Comparison of ENCODE assay signal across 29 cellular contexts in the genomic region with DNA sequence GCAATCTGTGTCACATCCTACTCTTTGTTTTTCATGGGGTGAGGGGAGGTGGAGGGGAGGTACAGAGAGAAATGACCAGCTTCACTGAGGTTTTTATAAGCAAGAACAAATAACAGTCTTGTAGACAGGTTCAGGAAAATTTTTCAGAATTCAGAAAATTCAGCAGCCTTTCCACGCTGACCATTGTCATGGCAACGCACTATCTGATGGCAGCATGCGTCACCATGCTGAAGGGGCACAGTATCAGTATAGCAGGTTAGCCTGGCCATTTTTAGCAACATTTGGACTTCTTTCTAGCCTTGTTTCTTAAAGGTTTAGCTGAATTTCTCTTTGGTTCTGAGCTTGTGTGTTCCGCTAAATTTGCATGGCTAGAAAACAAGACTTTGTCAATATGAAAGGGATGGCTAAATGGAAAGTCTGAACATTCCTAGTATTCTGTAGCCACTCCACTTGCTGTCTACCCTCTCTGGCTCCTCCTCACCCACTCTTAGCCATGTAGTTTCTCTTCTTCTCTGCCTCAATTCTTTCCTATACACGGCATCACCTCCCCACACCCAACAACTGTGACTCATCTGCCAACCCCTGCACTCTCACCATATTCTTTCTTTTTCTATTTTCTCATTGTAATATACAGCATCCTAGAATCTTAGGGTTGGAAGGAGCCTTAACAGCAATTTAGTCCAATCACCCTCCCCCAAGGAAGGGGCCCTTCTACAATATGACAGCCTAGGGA. TPM values are rescaled to one million over a fixed set of nuclear protein-coding genes. Genes with fewer than 3 reads are reported as not detected.
DNase-seq lines count a peak whose midpoint lies in the region; ATAC-seq lines count a peak whose summit lies in the region.
"Had no signal": no experiment of that assay in that cellular context is flagged by ENCODE, and none has a peak within 500 bp of the region (broad histone marks: within the 10 kb centered on the region; RNA-seq: fewer than 3 reads in every experiment).

No MANE protein-coding gene starts in this region.

- no peak overlapping the region for H3K4me3 Mint-ChIP-seq in activated CD4-positive, alpha-beta T cell treated with anti-CD3 and anti-CD28 coated beads, Interleukin-2, amount 10 ng/mL, durations not matched to agents 24 days and 14 days
- no peak overlapping the region for H3K4me3 Mint-ChIP-seq in activated CD4-positive, alpha-beta memory T cell treated with anti-CD3 and anti-CD28 coated beads, Interleukin-2, amount 10 ng/mL, durations not matched to agents 7 days and 5 days
- no peak overlapping the region for H3K4me3 Mint-ChIP-seq in effector memory CD8-positive, alpha-beta T cell
- H3K4me3 Mint-ChIP-seq: activated B cell treated with CpG ODN at 0.5 μM for 24 hours; brain; CD8-positive, alpha-beta T cell; H9; immature natural killer cell; nephron; stimulated activated naive B cell treated with anti-CD40 and anti-IgM and Interleukin-4, amounts not matched to agents 10 μg/mL and 1 μg/mL and 100 μg/mL, for 72 hours had no signal

- no peaks in the 10 kb centered on the region for H3K9me3 Mint-ChIP-seq in activated CD4-positive, alpha-beta T cell treated with anti-CD3 and anti-CD28 coated beads, Interleukin-2, amount 10 ng/mL, durations not matched to agents 24 days and 14 days
- no peaks in the 10 kb centered on the region for H3K9me3 Mint-ChIP-seq in activated CD4-positive, alpha-beta memory T cell treated with anti-CD3 and anti-CD28 coated beads, Interleukin-2, amount 10 ng/mL, durations not matched to agents 7 days and 5 days
- no peaks in the 10 kb centered on the region for H3K9me3 Mint-ChIP-seq in effector memory CD8-positive, alpha-beta T cell
- H3K9me3 Mint-ChIP-seq: activated B cell treated with CpG ODN at 0.5 μM for 24 hours; CD8-positive, alpha-beta T cell; immature natural killer cell; stimulated activated naive B cell treated with anti-CD40 and anti-IgM and Interleukin-4, amounts not matched to agents 10 μg/mL and 1 μg/mL and 100 μg/mL, for 72 hours had no signal

- ATAC-seq in GM18520 (IDR thresholded peaks at IDR 0.05; ENCODE audit: unreplicated experiment) (peak; percentile 16), left lobe of liver (no peak)
- ATAC-seq in effector memory CD8-positive, alpha-beta T cell (replicated peaks) = no peak
- ATAC-seq: CD8-positive, alpha-beta T cell; esophagus mucosa; left lung had no signal

- DNase-seq in activated CD4-positive, alpha-beta T cell treated with anti-CD3 and anti-CD28 coated beads, Interleukin-2, amount 10 ng/mL, durations not matched to agents 24 days and 14 days = no peak
- DNase-seq in activated CD4-positive, alpha-beta T cell treated with anti-CD3 and anti-CD28 coated beads, Interleukin-2, amount 50 U/mL, for 1 hour = no peak
- DNase-seq in activated CD4-positive, alpha-beta memory T cell treated with anti-CD3 and anti-CD28 coated beads, Interleukin-2, amount 10 ng/mL, durations not matched to agents 7 days and 5 days = peak; percentile 16
- peak; percentile 14 to 18 for DNase-seq in stimulated activated CD4-positive, alpha-beta T cell treated with anti-CD3 and anti-CD28 coated beads, Interleukin-2, amount 100 ng/mL, for 24 hours
- DNase-seq in effector memory CD8-positive, alpha-beta T cell = no peak
- DNase-seq in left lobe of liver (ENCODE audit: low spot score) (no peak), GM03348 (ENCODE audit: low spot score) (no peak)
- DNase-seq: activated B cell treated with CpG ODN at 0.5 μM for 24 hours; AML-193; CD8-positive, alpha-beta T cell; effector CD4-positive, alpha-beta T cell; foreskin melanocyte; H9; immature natural killer cell; KBM-7; left lung; midbrain; MM.1S; NCI-H1436 treated with DMSO at 0.1 percent for 48 hours; NCI-H524 treated with DMSO at 0.1 percent for 48 hours; ovary; RPMI8226; stimulated activated naive B cell treated with anti-CD40 and anti-IgM and Interleukin-4, amounts not matched to agents 10 μg/mL and 1 μg/mL and 100 μg/mL, for 72 hours; tibial artery had no signal

- peaks cover 19% of the 10 kb centered on the region for H3K36me3 Mint-ChIP-seq in activated CD4-positive, alpha-beta T cell treated with anti-CD3 and anti-CD28 coated beads, Interleukin-2, amount 10 ng/mL, durations not matched to agents 24 days and 14 days (ENCODE audit: low read depth)
- peaks cover 11% of the 10 kb centered on the region for H3K36me3 Mint-ChIP-seq in activated CD4-positive, alpha-beta memory T cell treated with anti-CD3 and anti-CD28 coated beads, Interleukin-2, amount 10 ng/mL, durations not matched to agents 7 days and 5 days (ENCODE audit: low read depth)
- H3K36me3 Mint-ChIP-seq in effector memory CD8-positive, alpha-beta T cell (ENCODE audit: insufficient read depth) = peaks cover 12% of the 10 kb centered on the region

- POLR2A ChIA-PET in activated CD4-positive, alpha-beta memory T cell treated with anti-CD3 and anti-CD28 coated beads, Interleukin-2, amount 10 ng/mL, durations not matched to agents 7 days and 5 days (lab: Charles Lee) = no interaction called here

- intact Hi-C loops in activated CD4-positive, alpha-beta T cell treated with anti-CD3 and anti-CD28 coated beads, Interleukin-2, amount 10 ng/mL, durations not matched to agents 24 days and 14 days (cut with micrococcal nuclease) = loop anchor here (1.0 to 5.0 kb wide), 2 partner anchors 41 to 273 kb away; partner anchors contain the start of gene CITED1

- H3K27me3 Mint-ChIP-seq in activated CD4-positive, alpha-beta T cell treated with anti-CD3 and anti-CD28 coated beads, Interleukin-2, amount 10 ng/mL, durations not matched to agents 24 days and 14 days = no peaks in the 10 kb centered on the region
- H3K27me3 Mint-ChIP-seq in activated CD4-positive, alpha-beta memory T cell treated with anti-CD3 and anti-CD28 coated beads, Interleukin-2, amount 10 ng/mL, durations not matched to agents 7 days and 5 days = no peaks in the 10 kb centered on the region
- H3K27me3 Mint-ChIP-seq in effector memory CD8-positive, alpha-beta T cell = no peaks in the 10 kb centered on the region
- H3K27me3 Mint-ChIP-seq: activated B cell treated with CpG ODN at 0.5 μM for 24 hours, brain had no signal

- peaks cover 19% of the 10 kb centered on the region for H3K4me1 Mint-ChIP-seq in activated CD4-positive, alpha-beta T cell treated with anti-CD3 and anti-CD28 coated beads, Interleukin-2, amount 10 ng/mL, durations not matched to agents 24 days and 14 days
- H3K4me1 Mint-ChIP-seq in activated CD4-positive, alpha-beta memory T cell treated with anti-CD3 and anti-CD28 coated beads, Interleukin-2, amount 10 ng/mL, durations not matched to agents 7 days and 5 days = peaks cover 16% of the 10 kb centered on the region
- H3K4me1 Mint-ChIP-seq in effector memory CD8-positive, alpha-beta T cell (ENCODE audit: low read depth in 2 of 2) = no peaks in the 10 kb centered on the region
- H3K4me1 Mint-ChIP-seq: activated B cell treated with CpG ODN at 0.5 μM for 24 hours; brain; immature natural killer cell; stimulated activated naive B cell treated with anti-CD40 and anti-IgM and Interleukin-4, amounts not matched to agents 10 μg/mL and 1 μg/mL and 100 μg/mL, for 72 hours had no signal

- H3K27ac Mint-ChIP-seq in activated CD4-positive, alpha-beta T cell treated with anti-CD3 and anti-CD28 coated beads, Interleukin-2, amount 10 ng/mL, durations not matched to agents 24 days and 14 days = peak overlapping the region; percentile 85
- no peak overlapping the region for H3K27ac Mint-ChIP-seq in activated CD4-positive, alpha-beta memory T cell treated with anti-CD3 and anti-CD28 coated beads, Interleukin-2, amount 10 ng/mL, durations not matched to agents 7 days and 5 days
- no peak overlapping the region for H3K27ac Mint-ChIP-seq in effector memory CD8-positive, alpha-beta T cell
- H3K27ac Mint-ChIP-seq: activated B cell treated with CpG ODN at 0.5 μM for 24 hours; CD8-positive, alpha-beta T cell; nephron; stimulated activated naive B cell treated with anti-CD40 and anti-IgM and Interleukin-4, amounts not matched to agents 10 μg/mL and 1 μg/mL and 100 μg/mL, for 72 hours had no signal

- CTCF ChIA-PET in activated CD4-positive, alpha-beta memory T cell treated with anti-CD3 and anti-CD28 coated beads, Interleukin-2, amount 10 ng/mL, durations not matched to agents 7 days and 5 days (lab: Charles Lee) = no interaction called here

RNA-seq across cellular contexts. Expression of gene CITED1, which starts 42.7 kb away (rescaled TPM):
- not detected in 2 replicates for total RNA-seq in activated CD4-positive, alpha-beta T cell treated with anti-CD3 and anti-CD28 coated beads, Interleukin-2, amount 10 ng/mL, durations not matched to agents 24 days and 14 days
- not detected for total RNA-seq in activated CD4-positive, alpha-beta memory T cell treated with anti-CD3 and anti-CD28 coated beads, Interleukin-2, amount 10 ng/mL, durations not matched to agents 7 days and 5 days
- total RNA-seq in left lobe of liver = not detected
- total RNA-seq: activated B cell treated with CpG ODN at 0.5 μM for 24 hours; CD8-positive, alpha-beta T cell; esophagus mucosa; T-helper 2 cell treated with Interferon-gamma antibody and Interleukin-4, amounts not matched to agents 100 ng/mL and 5 ng/mL, for 36 hours had no signal

Comparison
In these comparisons a context has a peak if more than half of its experiments do, and no peak if none do; other contexts are left out.
1. DNase-seq: peak in activated CD4-positive, alpha-beta memory T cell treated with anti-CD3 and anti-CD28 coated beads, Interleukin-2, amount 10 ng/mL, durations not matched to agents 7 days and 5 days (single experiment) and stimulated activated CD4-positive, alpha-beta T cell treated with anti-CD3 and anti-CD28 coated beads, Interleukin-2, amount 100 ng/mL, for 24 hours (2 of 2); none in activated CD4-positive, alpha-beta T cell treated with anti-CD3 and anti-CD28 coated beads, Interleukin-2, amount 10 ng/mL, durations not matched to agents 24 days and 14 days (single experiment), activated CD4-positive, alpha-beta T cell treated with anti-CD3 and anti-CD28 coated beads, Interleukin-2, amount 50 U/mL, for 1 hour (single experiment), effector memory CD8-positive, alpha-beta T cell (0 of 3), left lobe of liver (single experiment) and GM03348 (single experiment).